ENCODE assay signal across 16 cellular contexts in genomic region chr3:49720383-49721164, GRCh38. TPM values are rescaled to one million over a fixed set of nuclear protein-coding genes. Genes with fewer than 3 reads are reported as not detected.
DNase-seq lines count a peak whose midpoint lies in the region; ATAC-seq and TF ChIP-seq lines count a peak whose summit lies in the region.
"Had no signal": no experiment of that assay in that cellular context is flagged by ENCODE, and none has a peak within 500 bp of the region (broad histone marks: within the 10 kb centered on the region; RNA-seq: fewer than 3 reads in every experiment).

No MANE protein-coding gene starts in this region.

- no peak overlapping the region for H2AFZ ChIP-seq in neural cell (ENCODE audit: low read depth, low read length)

- H3K27me3 ChIP-seq in BLaER1 (no peaks in the 10 kb centered on the region), neural cell (ENCODE audit: insufficient read depth, low read depth, low read length) (no peaks in the 10 kb centered on the region)
- H3K27me3 ChIP-seq: dorsolateral prefrontal cortex, heart left ventricle, uterus had no signal

- H3K9me3 Mint-ChIP-seq in activated naive CD8-positive, alpha-beta T cell treated with anti-CD3 and anti-CD28 coated beads, Interleukin-2, amount 50 U/mL, for 24 hours = no peaks in the 10 kb centered on the region

- H3K36me3 Mint-ChIP-seq in activated naive CD8-positive, alpha-beta T cell treated with anti-CD3 and anti-CD28 coated beads, Interleukin-2, amount 50 U/mL, for 24 hours (ENCODE audit: low read depth) = peaks cover 8% of the 10 kb centered on the region

- peak overlapping the region; percentile 100; the same call in 1 of the 2 replicates for H3K4me2 ChIP-seq in BLaER1
- no peak overlapping the region for H3K4me2 ChIP-seq in neural cell (ENCODE audit: low read length)

- no peaks in the 10 kb centered on the region for H3K27me3 Mint-ChIP-seq in activated naive CD8-positive, alpha-beta T cell treated with anti-CD3 and anti-CD28 coated beads, Interleukin-2, amount 50 U/mL, for 24 hours

- no peak for TF ChIP-seq EP300 in neural cell (conservative IDR thresholded peaks at IDR 0.05; ENCODE audit: poor library complexity, severe bottlenecking)

- peaks cover 55% of the 10 kb centered on the region for H3K4me1 ChIP-seq in BLaER1

- peak; percentile 28 for DNase-seq in D341Med (ENCODE audit: low spot score)
- DNase-seq in activated naive CD8-positive, alpha-beta T cell treated with anti-CD3 and anti-CD28 coated beads, Interleukin-2, amount 50 U/mL, for 24 hours = no peak
- DNase-seq in foreskin melanocyte = no peak
- DNase-seq in NCI-H2107 (lab: John Stamatoyannopoulos, UW) = no peak
- DNase-seq in NCI-H187 (lab: John Stamatoyannopoulos, UW) = no peak
- DNase-seq in NCI-H128 (lab: John Stamatoyannopoulos, UW; ENCODE audit: unreplicated experiment) = no peak
- DNase-seq: COR-L47, KG1, NCI-H2029 treated with DMSO at 0.1 percent for 48 hours, OCI-M1 had no signal

- H3K9ac ChIP-seq in BLaER1 (no peak overlapping the region), neural cell (ENCODE audit: low read length) (no peak overlapping the region)

- H3K27ac Mint-ChIP-seq in activated naive CD8-positive, alpha-beta T cell treated with anti-CD3 and anti-CD28 coated beads, Interleukin-2, amount 50 U/mL, for 24 hours = no peak overlapping the region

- no peaks in the 10 kb centered on the region for H3K9me2 ChIP-seq in neural cell (ENCODE audit: insufficient read depth, low read length)

- no peak overlapping the region for H3K27ac ChIP-seq in BLaER1
- H3K27ac ChIP-seq in neural cell (ENCODE audit: low read length) = no peak overlapping the region

- H3K79me2 ChIP-seq in neural cell (replicated peaks; ENCODE audit: insufficient read depth, low read length) = no peaks in the 10 kb centered on the region

- H3K4me3 ChIP-seq in BLaER1 = no peak overlapping the region
- no peak overlapping the region for H3K4me3 ChIP-seq in neural cell (ENCODE audit: low read length)
- H3K4me3 ChIP-seq: lung had no signal

- H3K4me3 Mint-ChIP-seq in activated naive CD8-positive, alpha-beta T cell treated with anti-CD3 and anti-CD28 coated beads, Interleukin-2, amount 50 U/mL, for 24 hours = peak overlapping the region; percentile 38

- ATAC-seq in activated naive CD8-positive, alpha-beta T cell treated with anti-CD3 and anti-CD28 coated beads, Interleukin-2, amount 50 U/mL, for 24 hours = no peak

- no peak for TF ChIP-seq RAD21 in neural cell (conservative IDR thresholded peaks at IDR 0.05)

- H3K4me1 Mint-ChIP-seq in activated naive CD8-positive, alpha-beta T cell treated with anti-CD3 and anti-CD28 coated beads, Interleukin-2, amount 50 U/mL, for 24 hours = peaks cover 31% of the 10 kb centered on the region

- H3F3A ChIP-seq in neural cell (ENCODE audit: insufficient read depth, low read length, poor library complexity, severe bottlenecking) = no peaks in the 10 kb centered on the region

- no peaks in the 10 kb centered on the region for H3K9me3 ChIP-seq in BLaER1
- H3K9me3 ChIP-seq in neural cell (ENCODE audit: low read length) = no peaks in the 10 kb centered on the region
- H3K9me3 ChIP-seq: heart left ventricle, uterus had no signal

- H4K20me1 ChIP-seq in BLaER1 = peaks cover 33% of the 10 kb centered on the region
- H4K20me1 ChIP-seq in neural cell (ENCODE audit: insufficient read depth) = no peaks in the 10 kb centered on the region

- H3K36me3 ChIP-seq in BLaER1 (peaks cover 55% of the 10 kb centered on the region), neural cell (ENCODE audit: insufficient read depth, low read length) (peaks cover 3% of the 10 kb centered on the region)
- H3K36me3 ChIP-seq: uterus had no signal

- TF ChIP-seq CTCF in neural cell (IDR thresholded peaks at IDR 0.05; ENCODE audit: poor library complexity, severe bottlenecking) = no peak

TF ChIP-seq in neural cell, 6 proteins besides CTCF, POLR2A, EP300 and RAD21:
- peak; percentile 6 for TF ChIP-seq POLR2AphosphoS5 (IDR thresholded peaks at IDR 0.05)
- no peak for TF ChIP-seq EZH2 (IDR thresholded peaks at IDR 0.05; ENCODE audit: borderline replicate concordance, insufficient read depth, low read length, poor library complexity, severe bottlenecking)
- no peak for TF ChIP-seq TAF1 (IDR thresholded peaks at IDR 0.05; ENCODE audit: low read depth)

RNA-seq across cellular contexts. Expression of gene AMIGO3, which starts 1.1 kb away (rescaled TPM):
- 4.0 and 8.0 TPM in 2 replicates for polyA plus RNA-seq in neural cell
- 3.1 and 6.8 TPM in 2 replicates for polyA minus RNA-seq in neural cell

RNA-seq across cellular contexts. Expression of gene GMPPB, which starts 3.2 kb away (rescaled TPM):
- polyA plus RNA-seq in neural cell = 20.0 and 20.8 TPM in 2 replicates
- polyA minus RNA-seq in neural cell = 15.5 and 20.0 TPM in 2 replicates

RNA-seq across cellular contexts. Expression of gene RNF123, which starts 31.2 kb away (rescaled TPM):
- 27.4 and 32.0 TPM in 2 replicates for polyA plus RNA-seq in neural cell
- polyA minus RNA-seq in neural cell = 29.8 and 37.0 TPM in 2 replicates

RNA-seq across cellular contexts. Expression of gene MST1, which starts 31.3 kb away (rescaled TPM):
- 62.5 and 64.0 TPM in 2 replicates for polyA plus RNA-seq in neural cell
- 8.8 and 9.6 TPM in 2 replicates for polyA minus RNA-seq in neural cell

RNA-seq across cellular contexts. Expression of gene APEH, which starts 46.4 kb away (rescaled TPM):
- polyA plus RNA-seq in neural cell = 98.4 and 119 TPM in 2 replicates
- polyA minus RNA-seq in neural cell = 84.9 and 93.7 TPM in 2 replicates
